ENCODE assay signal across 13 cellular contexts in genomic region chr9:33041459-33042188, GRCh38.
DNase-seq lines count a peak whose midpoint lies in the region; TF ChIP-seq lines count a peak whose summit lies in the region.
"Had no signal": no experiment of that assay in that cellular context is flagged by ENCODE, and none has a peak within 500 bp of the region (broad histone marks: within the 10 kb centered on the region; RNA-seq: fewer than 3 reads in every experiment).

No MANE protein-coding gene starts in this region.

- peaks cover 29% of the 10 kb centered on the region for H3K36me3 Mint-ChIP-seq in nephron progenitor cell (ENCODE audit: low read depth)

- H3K4me3 ChIP-seq in NB4 (ENCODE audit: low read depth, low read length): no peak overlapping the region
- H3K4me3 ChIP-seq in cardiac fibroblast (replicated peaks in 1 of 2; ENCODE audit: low read depth in 2 of 2, low read length in 2 of 2): no peak overlapping the region
- H3K4me3 ChIP-seq: thyroid gland had no signal

- TF ChIP-seq CTCF in NB4 (IDR thresholded peaks at IDR 0.05; ENCODE audit: low read depth, low read length) (no peak), cardiac fibroblast (IDR thresholded peaks at IDR 0.05; ENCODE audit: low read depth, low read length) (no peak), nephron progenitor cell (IDR thresholded peaks at IDR 0.05) (no peak)

- H3K27ac Mint-ChIP-seq in nephron progenitor cell: peak overlapping the region; percentile 54
- H3K27ac Mint-ChIP-seq: activated CD4-positive, alpha-beta memory T cell treated with anti-CD3 and anti-CD28 coated beads, Interleukin-2, amount 10 ng/mL, durations not matched to agents 7 days and 5 days had no signal

- peaks cover 3% of the 10 kb centered on the region for H3K27me3 Mint-ChIP-seq in nephron progenitor cell (ENCODE audit: low read depth, poor library complexity)
- H3K27me3 Mint-ChIP-seq: activated CD4-positive, alpha-beta memory T cell treated with anti-CD3 and anti-CD28 coated beads, Interleukin-2, amount 10 ng/mL, durations not matched to agents 7 days and 5 days had no signal

- peaks cover 19% of the 10 kb centered on the region for H3K4me1 Mint-ChIP-seq in nephron progenitor cell

- DNase-seq in DMS 273 (lab: John Stamatoyannopoulos, UW; ENCODE audit: unreplicated experiment) (peak; percentile 8), DMS 273 treated with DMSO at 0.1 percent for 48 hours (lab: John Stamatoyannopoulos, UW) (no peak), NB4 (ENCODE audit: low read depth) (peak; percentile 78), cardiac fibroblast (ENCODE audit: low read depth in 2 of 2) (peak; percentile 47 to 51), nephron progenitor cell (no peak), COLO829 (ENCODE audit: low spot score) (no peak), NAMALWA (ENCODE audit: low spot score) (no peak)
- DNase-seq in activated CD8-positive, alpha-beta memory T cell treated with anti-CD3 and anti-CD28 coated beads, Interleukin-2, amount 50 U/mL, for 4 hours: no peak
- DNase-seq: 8988T; activated CD4-positive, alpha-beta memory T cell treated with anti-CD3 and anti-CD28 coated beads, Interleukin-2, amount 10 ng/mL, durations not matched to agents 7 days and 5 days; NCI-H2107; stimulated activated CD4-positive, alpha-beta T cell treated with anti-CD3 and anti-CD28 coated beads, Interleukin-12 subunit alpha, Interleukin-12 subunit beta, amount 100 ng/mL, for 4 hours; thyroid gland had no signal

- TF ChIP-seq POLR2A in NB4 (IDR thresholded peaks at IDR 0.05; ENCODE audit: extremely low read depth, insufficient read length): no peak

- H3K4me3 Mint-ChIP-seq in nephron progenitor cell: no peak overlapping the region
- H3K4me3 Mint-ChIP-seq: activated CD4-positive, alpha-beta memory T cell treated with anti-CD3 and anti-CD28 coated beads, Interleukin-2, amount 10 ng/mL, durations not matched to agents 7 days and 5 days had no signal

- no peaks in the 10 kb centered on the region for H3K9me3 Mint-ChIP-seq in nephron progenitor cell
- H3K9me3 Mint-ChIP-seq: activated CD4-positive, alpha-beta memory T cell treated with anti-CD3 and anti-CD28 coated beads, Interleukin-2, amount 10 ng/mL, durations not matched to agents 7 days and 5 days had no signal

Comparison
In these comparisons a context has a peak if more than half of its experiments do, and no peak if none do; other contexts are left out.
1. DNase-seq: peak in DMS 273 (single experiment), NB4 (single experiment) and cardiac fibroblast (2 of 2); none in DMS 273 treated with DMSO at 0.1 percent for 48 hours (single experiment), nephron progenitor cell (single experiment), COLO829 (single experiment), activated CD8-positive, alpha-beta memory T cell treated with anti-CD3 and anti-CD28 coated beads, Interleukin-2, amount 50 U/mL, for 4 hours (single experiment) and NAMALWA (single experiment).